In genomic region chr19:12788682-12789097, GRCh38 we compare ENCODE assay signal across 8 cellular contexts. TPM values are rescaled to one million over a fixed set of nuclear protein-coding genes. Genes with fewer than 3 reads are reported as not detected.
DNase-seq lines count a peak whose midpoint lies in the region; FAIRE-seq and TF ChIP-seq lines count a peak whose summit lies in the region.

No MANE protein-coding gene starts in this region.

- intact Hi-C loops in MCF 10A (cut with micrococcal nuclease) = no loop called here

- H3K36me3 Mint-ChIP-seq in MCF 10A (ENCODE audit: insufficient read depth, unreplicated experiment) = peaks cover 35% of the 10 kb centered on the region

- peak; percentile 69 for FAIRE-seq in GM19239 (lab: Jason Lieb, UNC)

- TSS peak; percentile 10 for BruUV-seq in MCF 10A (replicated peaks; lab: Mats Ljungman, UMichigan)

- H3K4me3 ChIP-seq in skin epidermis = peak overlapping the region; percentile 57 to 98 (median 86)

- no peaks in the 10 kb centered on the region for H3K27me3 Mint-ChIP-seq in MCF 10A (ENCODE audit: insufficient read depth, unreplicated experiment)

- peak overlapping the region; percentile 94 for H3K4me3 Mint-ChIP-seq in MCF 10A (ENCODE audit: unreplicated experiment)

- H3K9me3 Mint-ChIP-seq in MCF 10A (ENCODE audit: unreplicated experiment) = no peaks in the 10 kb centered on the region

- H3K27ac ChIP-seq in C4-2B = peak overlapping the region; percentile 95
- H3K27ac ChIP-seq in skin epidermis = peak overlapping the region; percentile 89 to 100 (median 98)

- H3K27ac Mint-ChIP-seq in MCF 10A (ENCODE audit: low read depth, unreplicated experiment) = peak overlapping the region; percentile 98

- CTCF ChIA-PET in MCF 10A (lab: Yijun Ruan, JAX) = interaction anchor here (0.5 to 3.3 kb wide), 8 partner anchors 11 to 1229 kb away, joined by 3 to 41 read pairs (median 4); partner anchors contain the start of gene ELOF1

- no peak for TF ChIP-seq CTCF in C4-2B (conservative IDR thresholded peaks at IDR 0.05)
- no peak for TF ChIP-seq CTCF in MCF 10A (IDR thresholded peaks at IDR 0.05; ENCODE audit: unreplicated experiment)

- DNase-seq in GM19239 (ENCODE audit: insufficient read length, low spot score) = no peak
- DNase-seq in RPMI8226 = peak; percentile 92
- peak; percentile 88 for DNase-seq in MCF 10A (ENCODE audit: unreplicated experiment)
- peak; percentile 78 for DNase-seq in iris pigment epithelial cell (ENCODE audit: low read depth)
- no peak for DNase-seq in NCI-H1436 treated with DMSO at 0.1 percent for 48 hours (lab: John Stamatoyannopoulos, UW)
- DNase-seq in NCI-H446 treated with DMSO at 0.1 percent for 48 hours (lab: John Stamatoyannopoulos, UW) = no peak

- H3K4me1 Mint-ChIP-seq in MCF 10A (ENCODE audit: insufficient read depth, unreplicated experiment) = peaks cover 24% of the 10 kb centered on the region

- POLR2A ChIA-PET in MCF 10A (lab: Yijun Ruan, JAX) = interaction anchor here (0.6 to 5.0 kb wide), 14 partner anchors 12 to 330 kb away, joined by 3 to 132 read pairs (median 4); partner anchors contain the start of genes GCDH, GET3, HOOK2 and MAN2B1

RNA-seq across cellular contexts. Expression of gene JUNB, which starts 2.6 kb away (rescaled TPM):
- 86.4 and 125 TPM in 2 replicates for total RNA-seq in MCF 10A (2022)

RNA-seq across cellular contexts. Expression of gene PRDX2, which starts 12.9 kb away (rescaled TPM):
- 224 and 295 TPM in 2 replicates for total RNA-seq in MCF 10A (2022)

RNA-seq across cellular contexts. Expression of gene THSD8, which starts 13.2 kb away (rescaled TPM):
- 6.9 and 14.5 TPM in 2 replicates for total RNA-seq in MCF 10A (2022)

RNA-seq across cellular contexts. Expression of gene HOOK2, which starts 13.3 kb away (rescaled TPM):
- 31.6 and 32.8 TPM in 2 replicates for total RNA-seq in MCF 10A (2022)

RNA-seq across cellular contexts. Expression of gene RNASEH2A, which starts 17.7 kb away (rescaled TPM):
- total RNA-seq in MCF 10A (2022) = 11.2 and 16.7 TPM in 2 replicates

Comparison
In these comparisons a context has a peak if more than half of its experiments do, and no peak if none do; other contexts are left out.
1. DNase-seq: peak in RPMI8226 (single experiment), MCF 10A (single experiment) and iris pigment epithelial cell (single experiment); none in GM19239 (single experiment), NCI-H1436 treated with DMSO at 0.1 percent for 48 hours (single experiment) and NCI-H446 treated with DMSO at 0.1 percent for 48 hours (single experiment).